ENCODE assay signal across 8 cellular contexts in the genomic region with DNA sequence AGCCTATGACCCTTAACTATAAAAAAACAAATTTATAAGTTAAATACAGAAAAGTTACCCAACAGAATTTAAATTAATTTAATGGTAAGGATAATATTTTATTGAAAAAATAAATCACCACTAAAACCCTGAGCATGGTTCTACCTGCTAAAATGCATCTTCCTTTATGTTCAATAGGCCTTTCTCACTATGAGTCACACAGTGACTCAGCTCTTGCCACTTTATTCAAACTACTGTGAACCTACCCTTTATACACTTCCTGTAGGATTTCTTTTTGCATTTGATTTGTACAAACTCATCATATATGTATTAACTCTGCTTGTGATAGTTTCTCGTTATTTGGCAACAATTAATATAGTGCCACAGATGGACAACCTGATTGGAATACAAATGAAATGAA. TPM values are rescaled to one million over a fixed set of nuclear protein-coding genes. Genes with fewer than 3 reads are reported as not detected.
A peak's percentile ranks its signal among the peaks of the same experiment; 100 is the strongest.
DNase-seq lines count a peak whose midpoint lies in the region; ATAC-seq, FAIRE-seq and TF ChIP-seq lines count a peak whose summit lies in the region.
"Had no signal": no experiment of that assay in that cellular context is flagged by ENCODE, and none has a peak within 500 bp of the region (broad histone marks: within the 10 kb centered on the region; RNA-seq: fewer than 3 reads in every experiment).

No MANE protein-coding gene starts in this region.

- 33 to 47% methylated on average over 1 of the region's 1 CpG for WGBS in lower leg skin, 2 donors

- TF ChIP-seq POLR2A in lower leg skin (IDR thresholded peaks at IDR 0.05): no peak

- H3K4me3 ChIP-seq in lower leg skin (ENCODE audit: low read depth, poor library complexity, severe bottlenecking) (no peak overlapping the region), BE2C (ENCODE audit: low read depth, low read length) (no peak overlapping the region)

- H3K9me3 ChIP-seq in BE2C: no peaks in the 10 kb centered on the region

- no peaks in the 10 kb centered on the region for H3K27me3 ChIP-seq in BE2C

- no peak for TF ChIP-seq CTCF in lower leg skin (IDR thresholded peaks at IDR 0.05)
- no peak for TF ChIP-seq CTCF in BE2C (IDR thresholded peaks at IDR 0.05; ENCODE audit: low read depth, low read length)

- intact Hi-C loops in lower leg skin (cut with DNase I; ENCODE audit: low total_unique reads): no loop called here

- FAIRE-seq in islet of Langerhans (lab: Jason Lieb, UNC): peak; percentile 79

- no peaks in the 10 kb centered on the region for H3K36me3 ChIP-seq in BE2C

- no peaks in the 10 kb centered on the region for H3K4me1 ChIP-seq in BE2C

- ATAC-seq in GM18909 (IDR thresholded peaks at IDR 0.05; ENCODE audit: poor library complexity, unreplicated experiment) (peak; percentile 99), HG02678 (IDR thresholded peaks at IDR 0.05; ENCODE audit: unreplicated experiment) (peak; percentile 96)

- peak; percentile 80 for DNase-seq in NCI-H2171 treated with DMSO at 0.1 percent for 48 hours (lab: John Stamatoyannopoulos, UW)
- no peak for DNase-seq in lower leg skin (ENCODE audit: low spot score in 2 of 2)
- no peak for DNase-seq in BE2C
- DNase-seq in activated T-cell treated with anti-CD3 and anti-CD28 coated beads for 4 hours: no peak

RNA-seq across cellular contexts. Expression of a gene that starts 55.0 kb away (rescaled TPM):
- total RNA-seq in lower leg skin: 10 to 100 TPM; 43.2 to 97.3 (median 68.6) TPM
- polyA plus RNA-seq in BE2C (2012; ENCODE audit: insufficient read depth, insufficient read length, low read depth): 0.80 TPM
- total RNA-seq: T-helper 1 cell treated with Interleukin-12 subunit alpha and Interleukin-12 subunit beta and Interleukin-4 antibody, amounts not matched to agents 30 ng/mL and 1 ng/mL, for 36 hours had no signal

RNA-seq across cellular contexts. Expression of a gene that starts 58.7 kb away (rescaled TPM):
- total RNA-seq in lower leg skin: 1 to 10 TPM in 1 of 4 donors, under 1 TPM in 2, not detected in 1; 0.32 to 2.9 (median 0.52) TPM
- polyA plus RNA-seq in BE2C (2012; ENCODE audit: insufficient read depth, insufficient read length, low read depth): 0.90 TPM
- total RNA-seq: T-helper 1 cell treated with Interleukin-12 subunit alpha and Interleukin-12 subunit beta and Interleukin-4 antibody, amounts not matched to agents 30 ng/mL and 1 ng/mL, for 36 hours had no signal
